32 cellular contexts compared by ENCODE assay signal in genomic region chr2:178108176-178108575, GRCh38. TPM values are rescaled to one million over a fixed set of nuclear protein-coding genes. Genes with fewer than 3 reads are reported as not detected.
"Had no signal": no experiment of that assay in that cellular context is flagged by ENCODE, and none has a peak within 500 bp of the region (broad histone marks: within the 10 kb centered on the region; RNA-seq: fewer than 3 reads in every experiment).

No MANE protein-coding gene starts in this region.

- H3K27ac Mint-ChIP-seq: activated CD4-positive, alpha-beta memory T cell treated with anti-CD3 and anti-CD28 coated beads, Interleukin-2, amount 10 ng/mL, durations not matched to agents 7 days and 5 days; activated CD4-positive, alpha-beta T cell treated with anti-CD3 and anti-CD28 coated beads, Interleukin-2, amount 10 ng/mL, durations not matched to agents 7 days and 5 days; activated naive CD8-positive, alpha-beta T cell; activated T-cell treated with anti-CD3 and anti-CD28 coated beads, Interleukin-2, amount 50 U/mL, for 24 hours; activated T-cell treated with anti-CD3 and anti-CD28 coated beads, Interleukin-2, amount 50 U/mL, for 72 hours; dendritic cell treated with granulocyte-macrophage colony-stimulating factor and Interleukin-4, amounts not matched to agents 40 ng/mL and 50 ng/mL, for 4 days; endodermal cell had no signal

- H3K36me3 ChIP-seq: brain microvascular endothelial cell had no signal

- H3K27me3 Mint-ChIP-seq: activated CD4-positive, alpha-beta memory T cell treated with anti-CD3 and anti-CD28 coated beads, Interleukin-2, amount 10 ng/mL, durations not matched to agents 7 days and 5 days; activated CD4-positive, alpha-beta T cell treated with anti-CD3 and anti-CD28 coated beads, Interleukin-2, amount 10 ng/mL, durations not matched to agents 7 days and 5 days; activated naive CD8-positive, alpha-beta T cell; activated T-cell treated with anti-CD3 and anti-CD28 coated beads, Interleukin-2, amount 50 U/mL, for 24 hours; central memory CD8-positive, alpha-beta T cell had no signal

- H3K27ac ChIP-seq: brain microvascular endothelial cell, coronary artery, dorsolateral prefrontal cortex had no signal

- FAIRE-seq: astrocyte, bronchial epithelial cell, frontal cortex, TTC549 had no signal

- H3K27me3 ChIP-seq: brain microvascular endothelial cell, dorsolateral prefrontal cortex had no signal

- H3K4me3 ChIP-seq: coronary artery, dorsolateral prefrontal cortex had no signal

- H3K9me3 Mint-ChIP-seq: activated CD4-positive, alpha-beta memory T cell treated with anti-CD3 and anti-CD28 coated beads, Interleukin-2, amount 10 ng/mL, durations not matched to agents 7 days and 5 days; activated CD4-positive, alpha-beta T cell treated with anti-CD3 and anti-CD28 coated beads, Interleukin-2, amount 10 ng/mL, durations not matched to agents 7 days and 5 days; activated T-cell treated with anti-CD3 and anti-CD28 coated beads, Interleukin-2, amount 50 U/mL, for 24 hours; central memory CD8-positive, alpha-beta T cell; dendritic cell treated with granulocyte-macrophage colony-stimulating factor and Interleukin-4, amounts not matched to agents 40 ng/mL and 50 ng/mL, for 4 days; endodermal cell had no signal

- ATAC-seq: activated T-cell treated with anti-CD3 and anti-CD28 coated beads, Interleukin-2, amount 50 U/mL, for 72 hours; esophagus mucosa had no signal

- H3K4me1 Mint-ChIP-seq: activated CD4-positive, alpha-beta memory T cell treated with anti-CD3 and anti-CD28 coated beads, Interleukin-2, amount 10 ng/mL, durations not matched to agents 7 days and 5 days; endodermal cell had no signal

- H3K4me3 Mint-ChIP-seq: activated CD4-positive, alpha-beta memory T cell treated with anti-CD3 and anti-CD28 coated beads, Interleukin-2, amount 10 ng/mL, durations not matched to agents 7 days and 5 days; activated CD4-positive, alpha-beta T cell treated with anti-CD3 and anti-CD28 coated beads, Interleukin-2, amount 10 ng/mL, durations not matched to agents 7 days and 5 days; activated naive CD8-positive, alpha-beta T cell; activated T-cell treated with anti-CD3 and anti-CD28 coated beads, Interleukin-2, amount 50 U/mL, for 24 hours; activated T-cell treated with anti-CD3 and anti-CD28 coated beads, Interleukin-2, amount 50 U/mL, for 72 hours; central memory CD8-positive, alpha-beta T cell; dendritic cell treated with granulocyte-macrophage colony-stimulating factor and Interleukin-4, amounts not matched to agents 40 ng/mL and 50 ng/mL, for 4 days; endodermal cell had no signal

- H3K36me3 Mint-ChIP-seq: activated naive CD8-positive, alpha-beta T cell had no signal

- DNase-seq: activated CD4-positive, alpha-beta memory T cell treated with anti-CD3 and anti-CD28 coated beads, Interleukin-2, amount 10 ng/mL, durations not matched to agents 7 days and 5 days; activated CD4-positive, alpha-beta T cell treated with anti-CD3 and anti-CD28 coated beads for 1 hour; activated CD4-positive, alpha-beta T cell treated with anti-CD3 and anti-CD28 coated beads for 4 hours; activated CD4-positive, alpha-beta T cell treated with anti-CD3 and anti-CD28 coated beads, Interleukin-2, amount 10 ng/mL, durations not matched to agents 7 days and 5 days; activated CD4-positive, alpha-beta T cell treated with anti-CD3 and anti-CD28 coated beads, Interleukin-2, amount 50 U/mL, for 4 hours; activated CD8-positive, alpha-beta memory T cell treated with anti-CD3 and anti-CD28 coated beads, Interleukin-2, amount 50 U/mL, for 48 hours; activated effector memory CD4-positive, alpha-beta T cell treated with Interleukin-2 at 50 U/mL for 16 hours; activated gamma-delta T cell treated with Interleukin-2 at 50 U/mL for 16 hours; activated naive CD4-positive, alpha-beta T cell treated with anti-CD3 and anti-CD28 coated beads, Interleukin-2, amount 50 U/mL, for 16 hours; activated naive CD4-positive, alpha-beta T cell treated with Interleukin-2 at 50 U/mL for 16 hours; activated T-cell treated with anti-CD3 and anti-CD28 coated beads for 4 hours; activated T-cell treated with anti-CD3 and anti-CD28 coated beads, Interleukin-2, amount 50 U/mL, for 24 hours; activated T-cell treated with anti-CD3 and anti-CD28 coated beads, Interleukin-2, amount 50 U/mL, for 72 hours; amniotic stem cell; anterior cingulate cortex; brain microvascular endothelial cell; dorsolateral prefrontal cortex; effector memory CD4-positive, alpha-beta T cell; endodermal cell; foreskin fibroblast; head of caudate nucleus; T-helper 2 cell had no signal

RNA-seq across cellular contexts. Expression of gene PDE11A, which starts 35.6 kb away (rescaled TPM):
- total RNA-seq: activated CD4-positive, alpha-beta memory T cell treated with anti-CD3 and anti-CD28 coated beads, Interleukin-2, amount 10 ng/mL, durations not matched to agents 7 days and 5 days; activated CD4-positive, alpha-beta T cell treated with anti-CD3 and anti-CD28 coated beads, Interleukin-2, amount 10 ng/mL, durations not matched to agents 7 days and 5 days; activated T-cell treated with anti-CD3 and anti-CD28 coated beads, Interleukin-2, amount 50 U/mL, for 72 hours; bronchial epithelial cell; esophagus mucosa; T-helper 1 cell treated with Interleukin-12 subunit alpha and Interleukin-12 subunit beta and Interleukin-4 antibody, amounts not matched to agents 30 ng/mL and 1 ng/mL, for 36 hours had no signal
